In genomic region chr11:3807856-3808845, GRCh38 we compare ENCODE assay signal across 8 cellular contexts. TPM values are rescaled to one million over a fixed set of nuclear protein-coding genes. Genes with fewer than 3 reads are reported as not detected.
DNase-seq lines count a peak whose midpoint lies in the region; ATAC-seq and TF ChIP-seq lines count a peak whose summit lies in the region.

PGAP2 (plus strand) TSS chr11:3808560; CDS start chr11:3811260, 2,700 bp downstream.

- no peaks in the 10 kb centered on the region for H3K36me3 ChIP-seq in BJ (ENCODE audit: control insufficient read depth, insufficient read depth, low read length)
- H3K36me3 ChIP-seq in OCI-LY3 (replicated peaks; ENCODE audit: low read depth, low read length): no peaks in the 10 kb centered on the region
- no peaks in the 10 kb centered on the region for H3K36me3 ChIP-seq in fibroblast of lung (ENCODE audit: control insufficient read depth, insufficient read depth, low read length)
- H3K36me3 ChIP-seq in naive thymus-derived CD4-positive, alpha-beta T cell (ENCODE audit: control insufficient read depth in 2 of 3, insufficient read depth in 3 of 3, low read length in 3 of 3): peaks cover 0 to 7% (median 0%) of the 10 kb centered on the region in 3 experiments

- no peaks in the 10 kb centered on the region for H3K79me2 ChIP-seq in OCI-LY3 (ENCODE audit: low read length)
- H3K79me2 ChIP-seq in fibroblast of lung (ENCODE audit: control insufficient read depth, insufficient read depth, low read length): no peaks in the 10 kb centered on the region

- no peaks in the 10 kb centered on the region for H3K9me3 Mint-ChIP-seq in activated T-cell treated with anti-CD3 and anti-CD28 coated beads, Interleukin-2, amount 50 U/mL, for 72 hours
- no peaks in the 10 kb centered on the region for H3K9me3 Mint-ChIP-seq in naive thymus-derived CD4-positive, alpha-beta T cell

- H3K27ac ChIP-seq in OCI-LY3 (ENCODE audit: low read length): peak within 1 kb of the TSS; percentile 43
- H3K27ac ChIP-seq in fibroblast of lung (ENCODE audit: insufficient read depth, low read length): peak within 1 kb of the TSS; percentile 26
- peak within 1 kb of the TSS; percentile 78 for H3K27ac ChIP-seq in naive thymus-derived CD4-positive, alpha-beta T cell (ENCODE audit: low read depth, low read length)
- H3K27ac ChIP-seq in substantia nigra (ENCODE audit: low read depth, low read length, poor library complexity, severe bottlenecking): peak within 1 kb of the TSS; percentile 14

- DNase-seq in BJ (ENCODE audit: low read depth) (no peak), fibroblast of lung (ENCODE audit: low read depth in 2 of 2) (peak; percentile 23 to 43), substantia nigra (lab: John Stamatoyannopoulos, UW) (peak in 30 of 49 donors; percentile 9 to 69 (median 36))
- peak; percentile 72 to 73 for DNase-seq in activated T-cell treated with anti-CD3 and anti-CD28 coated beads, Interleukin-2, amount 50 U/mL, for 72 hours
- peak; percentile 37 to 75 (median 52) for DNase-seq in naive thymus-derived CD4-positive, alpha-beta T cell

- intact Hi-C loops in naive thymus-derived CD4-positive, alpha-beta T cell (cut with micrococcal nuclease): loop anchor here (1.0 to 10.0 kb wide), 9 partner anchors 11 to 264 kb away; partner anchors contain the start of genes NUP98 (in 2 of the 2) and STIM1 (in 1 of the 2)

- H3K4me1 ChIP-seq in OCI-LY3 (ENCODE audit: low read length) (peaks cover 4% of the 10 kb centered on the region; the same call in 1 of the 2 replicates), fibroblast of lung (ENCODE audit: control insufficient read depth, extremely low read depth, insufficient read depth, low read length) (no peaks in the 10 kb centered on the region)
- H3K4me1 ChIP-seq in naive thymus-derived CD4-positive, alpha-beta T cell (ENCODE audit: control insufficient read depth in 2 of 2, insufficient read depth in 2 of 2, low read length in 2 of 2): peaks cover 3 to 12% of the 10 kb centered on the region in 2 donors

- no peaks in the 10 kb centered on the region for H3K36me3 Mint-ChIP-seq in activated T-cell treated with anti-CD3 and anti-CD28 coated beads, Interleukin-2, amount 50 U/mL, for 72 hours (ENCODE audit: insufficient read depth in 2 of 2)
- H3K36me3 Mint-ChIP-seq in naive thymus-derived CD4-positive, alpha-beta T cell: peaks cover 0 to 11% (median 0%) of the 10 kb centered on the region in 5 donors

- peak within 1 kb of the TSS; percentile 91 for H3K9ac ChIP-seq in OCI-LY3 (ENCODE audit: low read length)
- peak within 1 kb of the TSS; percentile 64 for H3K9ac ChIP-seq in fibroblast of lung (ENCODE audit: insufficient read depth, low read length)

- TF ChIP-seq CTCF in BJ (IDR thresholded peaks at IDR 0.05; ENCODE audit: insufficient read depth, low read depth, low read length) (peak; percentile 88), OCI-LY3 (IDR thresholded peaks at IDR 0.05; ENCODE audit: low read depth, low read length) (peak; percentile 65), fibroblast of lung (conservative IDR thresholded peaks at IDR 0.05 in 1 of 2, IDR thresholded peaks at IDR 0.05 in 1 of 2; ENCODE audit: low read depth in 1 of 2, low read length in 2 of 2) (peak; percentile 72 to 86)

- no peaks in the 10 kb centered on the region for H3K27me3 Mint-ChIP-seq in activated T-cell treated with anti-CD3 and anti-CD28 coated beads, Interleukin-2, amount 50 U/mL, for 72 hours (ENCODE audit: low read depth)
- no peaks in the 10 kb centered on the region for H3K27me3 Mint-ChIP-seq in naive thymus-derived CD4-positive, alpha-beta T cell

- H3K9me3 ChIP-seq in OCI-LY3 (ENCODE audit: insufficient read depth, low read length): no peaks in the 10 kb centered on the region
- H3K9me3 ChIP-seq in fibroblast of lung (ENCODE audit: control insufficient read depth, insufficient read depth, low read depth, low read length): no peaks in the 10 kb centered on the region
- no peaks in the 10 kb centered on the region for H3K9me3 ChIP-seq in naive thymus-derived CD4-positive, alpha-beta T cell (ENCODE audit: control insufficient read depth in 2 of 3, low read length in 3 of 3)

- peak within 1 kb of the TSS; percentile 80 for H3K4me3 ChIP-seq in BJ (ENCODE audit: low read depth, low read length)
- peak within 1 kb of the TSS; percentile 94 for H3K4me3 ChIP-seq in OCI-LY3 (ENCODE audit: low read length)
- peak within 1 kb of the TSS; percentile 47 to 90 (median 77) for H3K4me3 ChIP-seq in fibroblast of lung (replicated peaks in 1 of 4; ENCODE audit: control extremely low read depth in 1 of 4, insufficient read depth in 1 of 4, low read depth in 3 of 4, low read length in 4 of 4)
- peak within 1 kb of the TSS; percentile 66 for H3K4me3 ChIP-seq in naive thymus-derived CD4-positive, alpha-beta T cell (ENCODE audit: low read length)

- POLR2A ChIA-PET in BJ (lab: Charles Lee): interaction anchor here (0.7 kb wide), 1 partner anchor 10 kb away, joined by 3 read pairs; no protein-coding TSS in a partner anchor
- POLR2A ChIA-PET in naive thymus-derived CD4-positive, alpha-beta T cell (lab: Charles Lee): interaction anchor here (0.5 to 4.3 kb wide), 17 partner anchors 10 to 265 kb away, joined by 3 to 45 read pairs (median 5); partner anchors contain the start of genes NUP98, RHOG and STIM1

- ATAC-seq in HG03520 (IDR thresholded peaks at IDR 0.05; ENCODE audit: unreplicated experiment): peak; percentile 59
- peak; percentile 80 to 85 for ATAC-seq in activated T-cell treated with anti-CD3 and anti-CD28 coated beads, Interleukin-2, amount 50 U/mL, for 72 hours (replicated peaks in 1 of 2)
- ATAC-seq in naive thymus-derived CD4-positive, alpha-beta T cell: peak; percentile 83

- H2AFZ ChIP-seq in OCI-LY3 (ENCODE audit: low read depth, low read length): peak within 1 kb of the TSS; percentile 99
- H2AFZ ChIP-seq in fibroblast of lung (ENCODE audit: low read length): peak within 1 kb of the TSS; percentile 88

- CTCF ChIA-PET in BJ (lab: Yijun Ruan, JAX): interaction anchor here (0.8 to 4.1 kb wide), 35 partner anchors 9 to 385 kb away, joined by 3 to 30 read pairs (median 6); partner anchors contain the start of genes NUP98 and RHOG
- CTCF ChIA-PET in naive thymus-derived CD4-positive, alpha-beta T cell (lab: Charles Lee): interaction anchor here (0.6 to 2.3 kb wide), 19 partner anchors 10 to 265 kb away, joined by 3 to 8 read pairs (median 4); no protein-coding TSS in a partner anchor

- peak; percentile 51 for TF ChIP-seq POLR2A in GM19193 (IDR thresholded peaks at IDR 0.05; ENCODE audit: extremely low read depth, insufficient read depth, insufficient read length)

- H3K4me3 Mint-ChIP-seq in activated T-cell treated with anti-CD3 and anti-CD28 coated beads, Interleukin-2, amount 50 U/mL, for 72 hours: peak within 1 kb of the TSS; percentile 96 to 99
- peak within 1 kb of the TSS; percentile 90 to 99 (median 96) for H3K4me3 Mint-ChIP-seq in naive thymus-derived CD4-positive, alpha-beta T cell

- H3K27ac Mint-ChIP-seq in activated T-cell treated with anti-CD3 and anti-CD28 coated beads, Interleukin-2, amount 50 U/mL, for 72 hours: peak within 1 kb of the TSS; percentile 92
- H3K27ac Mint-ChIP-seq in naive thymus-derived CD4-positive, alpha-beta T cell: peak within 1 kb of the TSS; percentile 77 to 97 (median 93)

- H3K4me2 ChIP-seq in OCI-LY3 (ENCODE audit: low read length): peak within 1 kb of the TSS; percentile 80
- peak within 1 kb of the TSS; percentile 60 for H3K4me2 ChIP-seq in fibroblast of lung (ENCODE audit: extremely low read depth, insufficient read depth, low read length)

- H3K4me1 Mint-ChIP-seq in activated T-cell treated with anti-CD3 and anti-CD28 coated beads, Interleukin-2, amount 50 U/mL, for 72 hours (ENCODE audit: low read depth): peaks cover 33% of the 10 kb centered on the region
- H3K4me1 Mint-ChIP-seq in naive thymus-derived CD4-positive, alpha-beta T cell: peaks cover 12 to 27% (median 18%) of the 10 kb centered on the region in 7 donors

- H4K20me1 ChIP-seq in OCI-LY3 (ENCODE audit: insufficient read depth, low read length) (no peaks in the 10 kb centered on the region), fibroblast of lung (ENCODE audit: control insufficient read depth, extremely low read depth, insufficient read depth, low read length) (no peaks in the 10 kb centered on the region)

- H3K27me3 ChIP-seq in BJ (ENCODE audit: control insufficient read depth, insufficient read depth, low read length): no peaks in the 10 kb centered on the region
- H3K27me3 ChIP-seq in OCI-LY3 (ENCODE audit: low read depth, low read length): no peaks in the 10 kb centered on the region
- no peaks in the 10 kb centered on the region for H3K27me3 ChIP-seq in fibroblast of lung (ENCODE audit: control insufficient read depth, insufficient read depth, low read length)
- H3K27me3 ChIP-seq in naive thymus-derived CD4-positive, alpha-beta T cell (ENCODE audit: control insufficient read depth in 2 of 2, insufficient read depth in 2 of 2, low read length in 2 of 2): no peaks in the 10 kb centered on the region

RNA-seq across cellular contexts. Expression of gene PGAP2, which starts in this region (rescaled TPM):
- polyA plus RNA-seq in BJ (2011; rRNA removed): 22.3 and 34.9 TPM in 2 replicates
- polyA minus RNA-seq in BJ (2011; rRNA and poly(A)+ RNA removed): 17.0 and 20.0 TPM in 2 replicates
- 10 to 100 TPM; 37.6 to 45.9 TPM for total RNA-seq in activated T-cell treated with anti-CD3 and anti-CD28 coated beads, Interleukin-2, amount 50 U/mL, for 72 hours
- total RNA-seq in fibroblast of lung: 10.8 and 12.4 TPM in 2 replicates
- 12.8 and 18.9 TPM in 2 replicates for polyA plus RNA-seq in fibroblast of lung
- polyA plus RNA-seq in fibroblast of lung (2012): 10.5 and 15.4 TPM in 2 replicates
- 41.7 and 72.8 TPM in 2 replicates for polyA minus RNA-seq in fibroblast of lung (ENCODE audit: low replicate concordance)
- 10 to 100 TPM; 20.8 to 28.3 (median 26.1) TPM for total RNA-seq in naive thymus-derived CD4-positive, alpha-beta T cell
- polyA plus RNA-seq in naive thymus-derived CD4-positive, alpha-beta T cell: 10 to 100 TPM; 24.2 to 27.8 TPM

Comparison
In these comparisons a context has a peak if more than half of its experiments do, and no peak if none do; other contexts are left out.
1. H3K27ac ChIP-seq: peak in every context shown above with its lines; median percentile 78 in naive thymus-derived CD4-positive, alpha-beta T cell; 43 in OCI-LY3; 26 in fibroblast of lung; 14 in substantia nigra.